In genomic region chr5:14238272-14238671, GRCh38 we compare ENCODE assay signal across 31 cellular contexts.
DNase-seq lines count a peak whose midpoint lies in the region; ATAC-seq and TF ChIP-seq lines count a peak whose summit lies in the region.
"Had no signal": no experiment of that assay in that cellular context is flagged by ENCODE, and none has a peak within 500 bp of the region (broad histone marks: within the 10 kb centered on the region; RNA-seq: fewer than 3 reads in every experiment).

No MANE protein-coding gene starts in this region.

- H3K27ac ChIP-seq in GM23338 (ENCODE audit: low read depth) (no peak overlapping the region), trophoblast cell (ENCODE audit: low read depth, low read length) (no peak overlapping the region)
- no peak overlapping the region for H3K27ac ChIP-seq in naive thymus-derived CD4-positive, alpha-beta T cell (ENCODE audit: low read depth, low read length)
- H3K27ac ChIP-seq: foreskin keratinocyte, ovary, vagina had no signal

- H2BK120ac ChIP-seq in trophoblast cell (ENCODE audit: insufficient read depth, low read length, poor library complexity) = no peak overlapping the region

- no peak overlapping the region for H3K9ac ChIP-seq in trophoblast cell (ENCODE audit: low read length)
- H3K9ac ChIP-seq: BLaER1 treated with 17β-estradiol and CSF1 and Interleukin-3, amounts not matched to agents 10 nM and 100 nM had no signal

- H2BK5ac ChIP-seq in trophoblast cell (ENCODE audit: low read depth, low read length, poor library complexity) = no peak overlapping the region

- H3K9me3 ChIP-seq in trophoblast cell (ENCODE audit: insufficient read depth, low read depth, low read length) = no peaks in the 10 kb centered on the region
- H3K9me3 ChIP-seq in naive thymus-derived CD4-positive, alpha-beta T cell (ENCODE audit: control insufficient read depth in 2 of 3, low read length in 3 of 3) = no peaks in the 10 kb centered on the region
- H3K9me3 ChIP-seq: BLaER1 treated with 17β-estradiol and CSF1 and Interleukin-3, amounts not matched to agents 10 nM and 100 nM; esophagus squamous epithelium; heart left ventricle; ovary; vagina had no signal

- ATAC-seq in GM23338 = peak; percentile 19
- ATAC-seq in naive thymus-derived CD4-positive, alpha-beta T cell = no peak
- no peak for ATAC-seq in GM21360 (IDR thresholded peaks at IDR 0.05; ENCODE audit: unreplicated experiment)
- ATAC-seq: foreskin keratinocyte, HCT116, natural killer cell, PC-3 had no signal

- H4K8ac ChIP-seq in trophoblast cell (ENCODE audit: low read depth, low read length) = no peak overlapping the region

- H3K9me3 Mint-ChIP-seq in GM23338 = no peaks in the 10 kb centered on the region
- no peaks in the 10 kb centered on the region for H3K9me3 Mint-ChIP-seq in endothelial cell (ENCODE audit: unreplicated experiment)
- H3K9me3 Mint-ChIP-seq in naive thymus-derived CD4-positive, alpha-beta T cell = no peaks in the 10 kb centered on the region
- H3K9me3 Mint-ChIP-seq: activated CD4-positive, alpha-beta memory T cell treated with anti-CD3 and anti-CD28 coated beads, Interleukin-2, amount 10 ng/mL, durations not matched to agents 7 days and 5 days; activated T-helper 1 cell treated with anti-CD3 and anti-CD28 coated beads, Interleukin-12 subunit alpha, Interleukin-12 subunit beta, Interleukin-2, Interleukin-4 antibody, amounts not matched to agents 30 ng/mL and 10 ng/mL and 1 ng/mL, durations not matched to agents 14 hours and 24 hours and 36 hours; central memory CD8-positive, alpha-beta T cell; endodermal cell; natural killer cell; stimulated activated naive CD8-positive, alpha-beta T cell treated with anti-CD3 and anti-CD28 coated beads, Interleukin-15, Interleukin-2, amounts not matched to agents 100 ng/mL and 50 ng/mL, for 24 hours had no signal

- intact Hi-C loops in naive thymus-derived CD4-positive, alpha-beta T cell (cut with micrococcal nuclease) = no loop called here

- H2AK5ac ChIP-seq in trophoblast cell (ENCODE audit: low read length) = no peak overlapping the region

- no peaks in the 10 kb centered on the region for H3K27me3 ChIP-seq in GM23338 (ENCODE audit: insufficient read depth)
- H3K27me3 ChIP-seq in trophoblast cell (ENCODE audit: insufficient read depth, low read length) = no peaks in the 10 kb centered on the region
- no peaks in the 10 kb centered on the region for H3K27me3 ChIP-seq in naive thymus-derived CD4-positive, alpha-beta T cell (ENCODE audit: control insufficient read depth in 2 of 2, insufficient read depth in 2 of 2, low read length in 2 of 2)
- H3K27me3 ChIP-seq: BLaER1 treated with 17β-estradiol and CSF1 and Interleukin-3, amounts not matched to agents 10 nM and 100 nM; esophagus squamous epithelium; foreskin keratinocyte; heart left ventricle; ovary; vagina had no signal

- no peak overlapping the region for H4K91ac ChIP-seq in trophoblast cell (ENCODE audit: low read depth, low read length)

- no peak overlapping the region for H3K23ac ChIP-seq in trophoblast cell (ENCODE audit: low read length)

- no peak overlapping the region for H3K14ac ChIP-seq in trophoblast cell (ENCODE audit: low read length)

- H3K4me1 Mint-ChIP-seq in GM23338 (peaks cover 75% of the 10 kb centered on the region), endothelial cell (ENCODE audit: unreplicated experiment) (peaks cover 37% of the 10 kb centered on the region)
- no peaks in the 10 kb centered on the region for H3K4me1 Mint-ChIP-seq in naive thymus-derived CD4-positive, alpha-beta T cell
- H3K4me1 Mint-ChIP-seq: activated CD4-positive, alpha-beta memory T cell treated with anti-CD3 and anti-CD28 coated beads, Interleukin-2, amount 10 ng/mL, durations not matched to agents 7 days and 5 days; central memory CD8-positive, alpha-beta T cell had no signal

- CTCF ChIA-PET in naive thymus-derived CD4-positive, alpha-beta T cell (lab: Charles Lee) = no interaction called here

- H3K4me2 ChIP-seq in GM23338 = peak overlapping the region; percentile 53
- H3K4me2 ChIP-seq in trophoblast cell (ENCODE audit: low read length) = no peak overlapping the region

- H3K4me3 Mint-ChIP-seq in GM23338 (no peak overlapping the region; the same call in 2 of the 3 replicates), endothelial cell (ENCODE audit: unreplicated experiment) (no peak overlapping the region)
- no peak overlapping the region for H3K4me3 Mint-ChIP-seq in naive thymus-derived CD4-positive, alpha-beta T cell
- H3K4me3 Mint-ChIP-seq: activated CD4-positive, alpha-beta memory T cell treated with anti-CD3 and anti-CD28 coated beads, Interleukin-2, amount 10 ng/mL, durations not matched to agents 7 days and 5 days; activated T-helper 1 cell treated with anti-CD3 and anti-CD28 coated beads, Interleukin-12 subunit alpha, Interleukin-12 subunit beta, Interleukin-2, Interleukin-4 antibody, amounts not matched to agents 30 ng/mL and 10 ng/mL and 1 ng/mL, durations not matched to agents 14 hours and 24 hours and 36 hours; central memory CD8-positive, alpha-beta T cell; endodermal cell; natural killer cell; stimulated activated naive CD8-positive, alpha-beta T cell treated with anti-CD3 and anti-CD28 coated beads, Interleukin-15, Interleukin-2, amounts not matched to agents 100 ng/mL and 50 ng/mL, for 24 hours had no signal

- H4K20me1 ChIP-seq in GM23338 (replicated peaks; ENCODE audit: insufficient read depth) = peaks cover 12% of the 10 kb centered on the region; the same call in 1 of the 2 replicates

- peak overlapping the region; percentile 96 for H3K4ac ChIP-seq in trophoblast cell (ENCODE audit: low read depth, low read length)

- peaks cover 3% of the 10 kb centered on the region for H3K27me3 Mint-ChIP-seq in GM23338 (ENCODE audit: insufficient read depth, low read depth, poor library complexity)
- no peaks in the 10 kb centered on the region for H3K27me3 Mint-ChIP-seq in endothelial cell (ENCODE audit: unreplicated experiment)
- H3K27me3 Mint-ChIP-seq in naive thymus-derived CD4-positive, alpha-beta T cell = peaks cover 0 to 13% (median 9%) of the 10 kb centered on the region in 5 donors
- H3K27me3 Mint-ChIP-seq: central memory CD8-positive, alpha-beta T cell; stimulated activated naive CD8-positive, alpha-beta T cell treated with anti-CD3 and anti-CD28 coated beads, Interleukin-15, Interleukin-2, amounts not matched to agents 100 ng/mL and 50 ng/mL, for 24 hours had no signal

- TF ChIP-seq CTCF in GM23338 (conservative IDR thresholded peaks at IDR 0.05; ENCODE audit: low read depth in 2 of 2) = no peak
- TF ChIP-seq CTCF in endothelial cell (IDR thresholded peaks at IDR 0.05; ENCODE audit: unreplicated experiment) = no peak

- no peaks in the 10 kb centered on the region for H3F3A ChIP-seq in GM23338 (replicated peaks; ENCODE audit: low read depth)

- DNase-seq in GM23338 (ENCODE audit: low spot score) (no peak), NCI-H526 treated with DMSO at 0.1 percent for 48 hours (lab: John Stamatoyannopoulos, UW) (peak; percentile 60), endothelial cell (ENCODE audit: low spot score) (no peak), trophoblast cell (no peak), NCI-H1694 (lab: John Stamatoyannopoulos, UW) (no peak)
- DNase-seq in naive thymus-derived CD4-positive, alpha-beta T cell = no peak
- DNase-seq: activated CD4-positive, alpha-beta memory T cell treated with anti-CD3 and anti-CD28 coated beads, Interleukin-2, amount 10 ng/mL, durations not matched to agents 7 days and 5 days; activated CD8-positive, alpha-beta memory T cell treated with anti-CD3 and anti-CD28 coated beads, Interleukin-2, amount 50 U/mL, for 48 hours; activated naive CD4-positive, alpha-beta T cell treated with Interleukin-2 at 50 U/mL for 16 hours; endodermal cell; esophagus squamous epithelium; foreskin keratinocyte; heart left ventricle; kidney; natural killer cell; NCI-H1436 treated with DMSO at 0.1 percent for 48 hours; NCI-H510A; NK-92 treated with Interleukin-12 subunit alpha and Interleukin-12 subunit beta, amount 100 ng/mL, for 24 hours; ovary; PC-3; right cardiac atrium; SHP77 treated with DMSO at 0.1 percent for 48 hours; stimulated activated CD8-positive, alpha-beta memory T cell treated with anti-CD3 and anti-CD28 coated beads, Interleukin-4, amount 100 ng/mL, for 48 hours; SW 1271 had no signal

- no peak overlapping the region for H2BK12ac ChIP-seq in trophoblast cell (ENCODE audit: low read length)

- H3K79me2 ChIP-seq in GM23338 (replicated peaks; ENCODE audit: insufficient read depth) = peaks cover 98% of the 10 kb centered on the region
- H3K79me2 ChIP-seq in trophoblast cell (ENCODE audit: control insufficient read depth, insufficient read depth, low read length, poor library complexity) = peaks cover 12% of the 10 kb centered on the region

- peaks cover 55% of the 10 kb centered on the region for H3K4me1 ChIP-seq in GM23338 (ENCODE audit: insufficient read depth)
- H3K4me1 ChIP-seq in trophoblast cell (ENCODE audit: control insufficient read depth in 1 of 2, insufficient read depth in 2 of 2, low read length in 2 of 2) = peaks cover 6 to 9% of the 10 kb centered on the region in 2 experiments
- no peaks in the 10 kb centered on the region for H3K4me1 ChIP-seq in naive thymus-derived CD4-positive, alpha-beta T cell (ENCODE audit: control insufficient read depth in 2 of 2, insufficient read depth in 2 of 2, low read length in 2 of 2)

- H3K36me3 ChIP-seq in GM23338 (ENCODE audit: insufficient read depth) (no peaks in the 10 kb centered on the region), trophoblast cell (ENCODE audit: control insufficient read depth in 1 of 2, insufficient read depth in 2 of 2, low read length in 2 of 2) (peaks cover 0 to 3% of the 10 kb centered on the region in 2 experiments)
- H3K36me3 ChIP-seq in naive thymus-derived CD4-positive, alpha-beta T cell (ENCODE audit: control insufficient read depth in 2 of 3, insufficient read depth in 3 of 3, low read length in 3 of 3) = no peaks in the 10 kb centered on the region
- H3K36me3 ChIP-seq: esophagus squamous epithelium, heart left ventricle, ovary, vagina had no signal

- H3K36me3 Mint-ChIP-seq in GM23338 (ENCODE audit: low read depth) (no peaks in the 10 kb centered on the region), endothelial cell (ENCODE audit: low read depth, unreplicated experiment) (no peaks in the 10 kb centered on the region)
- no peaks in the 10 kb centered on the region for H3K36me3 Mint-ChIP-seq in naive thymus-derived CD4-positive, alpha-beta T cell
- H3K36me3 Mint-ChIP-seq: natural killer cell had no signal

- H3K18ac ChIP-seq in trophoblast cell (ENCODE audit: low read length) = no peak overlapping the region

- H3K4me3 ChIP-seq in GM23338 = no peak overlapping the region
- no peak overlapping the region for H3K4me3 ChIP-seq in trophoblast cell (ENCODE audit: low read depth, low read length)
- H3K4me3 ChIP-seq in naive thymus-derived CD4-positive, alpha-beta T cell (ENCODE audit: low read length) = no peak overlapping the region
- H3K4me3 ChIP-seq: BLaER1 treated with 17β-estradiol and CSF1 and Interleukin-3, amounts not matched to agents 10 nM and 100 nM; esophagus squamous epithelium; heart left ventricle; ovary; vagina had no signal

- POLR2A ChIA-PET in naive thymus-derived CD4-positive, alpha-beta T cell (lab: Charles Lee) = no interaction called here

- no peaks in the 10 kb centered on the region for H3K9me2 ChIP-seq in GM23338 (ENCODE audit: insufficient read depth)

- H2AFZ ChIP-seq in GM23338 (no peak overlapping the region), trophoblast cell (ENCODE audit: insufficient read depth, low read length, poor library complexity) (no peak overlapping the region)

- H3K79me1 ChIP-seq in trophoblast cell (ENCODE audit: low read length) = peaks cover 3% of the 10 kb centered on the region

- no peak overlapping the region for H4K12ac ChIP-seq in trophoblast cell (ENCODE audit: low read depth, low read length)

- whole genome bisulfite sequencing in trophoblast cell (ENCODE audit: extremely low coverage, insufficient coverage, insufficient read length) = no CpG with 5 or more reads among the region's 6 CpGs

- H3K27ac Mint-ChIP-seq in GM23338 (no peak overlapping the region), endothelial cell (ENCODE audit: unreplicated experiment) (peak overlapping the region; percentile 24)
- no peak overlapping the region for H3K27ac Mint-ChIP-seq in naive thymus-derived CD4-positive, alpha-beta T cell
- H3K27ac Mint-ChIP-seq: activated CD4-positive, alpha-beta memory T cell treated with anti-CD3 and anti-CD28 coated beads, Interleukin-2, amount 10 ng/mL, durations not matched to agents 7 days and 5 days; activated T-helper 1 cell treated with anti-CD3 and anti-CD28 coated beads, Interleukin-12 subunit alpha, Interleukin-12 subunit beta, Interleukin-2, Interleukin-4 antibody, amounts not matched to agents 30 ng/mL and 10 ng/mL and 1 ng/mL, durations not matched to agents 14 hours and 24 hours and 36 hours; endodermal cell; natural killer cell; stimulated activated naive CD8-positive, alpha-beta T cell treated with anti-CD3 and anti-CD28 coated beads, Interleukin-15, Interleukin-2, amounts not matched to agents 100 ng/mL and 50 ng/mL, for 24 hours had no signal
